ENCODE assay signal across 12 cellular contexts in genomic region chr2:30481323-30481800, GRCh38. TPM values are rescaled to one million over a fixed set of nuclear protein-coding genes. Genes with fewer than 3 reads are reported as not detected.
DNase-seq lines count a peak whose midpoint lies in the region; ATAC-seq and TF ChIP-seq lines count a peak whose summit lies in the region.
"Had no signal": no experiment of that assay in that cellular context is flagged by ENCODE, and none has a peak within 500 bp of the region (broad histone marks: within the 10 kb centered on the region; RNA-seq: fewer than 3 reads in every experiment).

No MANE protein-coding gene starts in this region.

- H3K4me1 ChIP-seq in colonic mucosa: no peaks in the 10 kb centered on the region
- peaks cover 0 to 13% of the 10 kb centered on the region in 2 donors for H3K4me1 ChIP-seq in naive thymus-derived CD4-positive, alpha-beta T cell (ENCODE audit: control insufficient read depth in 2 of 2, insufficient read depth in 2 of 2, low read length in 2 of 2)

- H3K27ac Mint-ChIP-seq in naive thymus-derived CD4-positive, alpha-beta T cell: peak overlapping the region in 6 of 9 donors; percentile 1 to 19 (median 14)
- no peak overlapping the region for H3K27ac Mint-ChIP-seq in activated CD4-positive, alpha-beta memory T cell treated with anti-CD3 and anti-CD28 coated beads for 36 hours

- TF ChIP-seq CTCF in NB4 (IDR thresholded peaks at IDR 0.05; ENCODE audit: low read depth, low read length) (no peak), colonic mucosa (IDR thresholded peaks at IDR 0.05) (no peak)

- peak overlapping the region in 2 of 10 donors; percentile 1 to 3 for H3K4me3 Mint-ChIP-seq in naive thymus-derived CD4-positive, alpha-beta T cell
- no peak overlapping the region for H3K4me3 Mint-ChIP-seq in activated CD4-positive, alpha-beta memory T cell treated with anti-CD3 and anti-CD28 coated beads for 36 hours

- peak overlapping the region; percentile 26 for H3K27ac ChIP-seq in colonic mucosa
- H3K27ac ChIP-seq in naive thymus-derived CD4-positive, alpha-beta T cell (ENCODE audit: low read depth, low read length): no peak overlapping the region
- H3K27ac ChIP-seq: skin epidermis had no signal

- DNase-seq in DMS53 treated with DMSO at 0.1 percent for 48 hours (lab: John Stamatoyannopoulos, UW; ENCODE audit: unreplicated experiment) (peak; percentile 21), NB4 (ENCODE audit: low read depth) (peak; percentile 26), colonic mucosa (peak; percentile 50)
- no peak for DNase-seq in naive thymus-derived CD4-positive, alpha-beta T cell
- no peak for DNase-seq in activated T-cell treated with anti-CD3 and anti-CD28 coated beads, Interleukin-2, amount 50 U/mL, for 48 hours
- no peak for DNase-seq in activated CD4-positive, alpha-beta memory T cell treated with anti-CD3 and anti-CD28 coated beads for 36 hours
- DNase-seq: H7, NCI-H1694, SHP77 treated with DMSO at 0.1 percent for 48 hours had no signal

- no peaks in the 10 kb centered on the region for H3K36me3 ChIP-seq in colonic mucosa
- H3K36me3 ChIP-seq in naive thymus-derived CD4-positive, alpha-beta T cell (ENCODE audit: control insufficient read depth in 2 of 3, insufficient read depth in 3 of 3, low read length in 3 of 3): peaks cover 0 to 4% (median 0%) of the 10 kb centered on the region in 3 experiments

- H3K9ac ChIP-seq in colonic mucosa (ENCODE audit: low read depth in 2 of 2, low read length in 2 of 2): peak overlapping the region in 1 of 2 donors; percentile 51

- H3K4me3 ChIP-seq in NB4 (ENCODE audit: low read depth, low read length) (no peak overlapping the region), colonic mucosa (no peak overlapping the region)
- no peak overlapping the region for H3K4me3 ChIP-seq in naive thymus-derived CD4-positive, alpha-beta T cell (ENCODE audit: low read length)
- H3K4me3 ChIP-seq: skin epidermis had no signal

- peak; percentile 49 for ATAC-seq in naive thymus-derived CD4-positive, alpha-beta T cell
- no peak for ATAC-seq in HG03097 (IDR thresholded peaks at IDR 0.05; ENCODE audit: low FRiP score, unreplicated experiment)
- ATAC-seq in GM18867 (IDR thresholded peaks at IDR 0.05; ENCODE audit: unreplicated experiment): no peak

- CTCF ChIA-PET in naive thymus-derived CD4-positive, alpha-beta T cell (lab: Charles Lee): interaction anchor here (0.9 to 1.1 kb wide), 3 partner anchors 10 to 273 kb away, joined by 3 to 4 read pairs (median 3); no protein-coding TSS in a partner anchor
- CTCF ChIA-PET in activated CD4-positive, alpha-beta memory T cell treated with anti-CD3 and anti-CD28 coated beads for 36 hours (lab: Charles Lee): interaction anchor here (0.5 to 1.6 kb wide), 2 partner anchors 10 to 243 kb away, joined by 3 read pairs; no protein-coding TSS in a partner anchor

- H3K9me3 Mint-ChIP-seq in naive thymus-derived CD4-positive, alpha-beta T cell: no peaks in the 10 kb centered on the region
- H3K9me3 Mint-ChIP-seq in activated CD4-positive, alpha-beta memory T cell treated with anti-CD3 and anti-CD28 coated beads for 36 hours: no peaks in the 10 kb centered on the region

- no peaks in the 10 kb centered on the region for H3K27me3 ChIP-seq in colonic mucosa
- no peaks in the 10 kb centered on the region for H3K27me3 ChIP-seq in naive thymus-derived CD4-positive, alpha-beta T cell (ENCODE audit: control insufficient read depth in 2 of 2, insufficient read depth in 2 of 2, low read length in 2 of 2)

- peaks cover 1 to 28% (median 15%) of the 10 kb centered on the region in 5 donors for H3K36me3 Mint-ChIP-seq in naive thymus-derived CD4-positive, alpha-beta T cell
- peaks cover 10% of the 10 kb centered on the region for H3K36me3 Mint-ChIP-seq in activated CD4-positive, alpha-beta memory T cell treated with anti-CD3 and anti-CD28 coated beads for 36 hours

- H3K4me1 Mint-ChIP-seq in naive thymus-derived CD4-positive, alpha-beta T cell: peaks cover 11 to 57% (median 18%) of the 10 kb centered on the region in 7 donors
- peaks cover 14% of the 10 kb centered on the region for H3K4me1 Mint-ChIP-seq in activated CD4-positive, alpha-beta memory T cell treated with anti-CD3 and anti-CD28 coated beads for 36 hours (ENCODE audit: low read depth)

- no peaks in the 10 kb centered on the region for H3K27me3 Mint-ChIP-seq in naive thymus-derived CD4-positive, alpha-beta T cell
- H3K27me3 Mint-ChIP-seq in activated CD4-positive, alpha-beta memory T cell treated with anti-CD3 and anti-CD28 coated beads for 36 hours: no peaks in the 10 kb centered on the region

- TF ChIP-seq POLR2A in NB4 (IDR thresholded peaks at IDR 0.05; ENCODE audit: extremely low read depth, insufficient read length): no peak

- intact Hi-C loops in colonic mucosa (cut with DNase I): no loop called here
- intact Hi-C loops in naive thymus-derived CD4-positive, alpha-beta T cell (cut with micrococcal nuclease): no loop called here
- intact Hi-C loops in activated CD4-positive, alpha-beta memory T cell treated with anti-CD3 and anti-CD28 coated beads for 36 hours (cut with micrococcal nuclease): no loop called here

- H3K9me3 ChIP-seq in colonic mucosa: no peaks in the 10 kb centered on the region
- H3K9me3 ChIP-seq in naive thymus-derived CD4-positive, alpha-beta T cell (ENCODE audit: control insufficient read depth in 2 of 3, low read length in 3 of 3): no peaks in the 10 kb centered on the region

- POLR2A ChIA-PET in naive thymus-derived CD4-positive, alpha-beta T cell (lab: Charles Lee): interaction anchor here (0.9 kb wide), 1 partner anchor 247 kb away, joined by 3 read pairs; no protein-coding TSS in a partner anchor
- POLR2A ChIA-PET in activated CD4-positive, alpha-beta memory T cell treated with anti-CD3 and anti-CD28 coated beads for 36 hours (lab: Charles Lee): no interaction called here

RNA-seq across cellular contexts. Expression of gene LCLAT1, which starts 34.3 kb away (rescaled TPM):
- 10 to 100 TPM; 20.0 to 25.5 TPM for total RNA-seq in colonic mucosa
- total RNA-seq in naive thymus-derived CD4-positive, alpha-beta T cell: 10 to 100 TPM; 18.2 to 25.2 (median 22.2) TPM
- polyA plus RNA-seq in naive thymus-derived CD4-positive, alpha-beta T cell: 10 to 100 TPM; 16.2 to 37.6 TPM
- total RNA-seq in activated CD4-positive, alpha-beta memory T cell treated with anti-CD3 and anti-CD28 coated beads for 36 hours: 10 to 100 TPM; 21.5 to 24.3 TPM

Comparison
In these comparisons a context has a peak if more than half of its experiments do, and no peak if none do; other contexts are left out.
1. DNase-seq: peak in DMS53 treated with DMSO at 0.1 percent for 48 hours (single experiment), NB4 (single experiment) and colonic mucosa (single experiment); none in naive thymus-derived CD4-positive, alpha-beta T cell (0 of 9), activated T-cell treated with anti-CD3 and anti-CD28 coated beads, Interleukin-2, amount 50 U/mL, for 48 hours (0 of 2) and activated CD4-positive, alpha-beta memory T cell treated with anti-CD3 and anti-CD28 coated beads for 36 hours (single experiment).